22 cellular contexts compared by ENCODE assay signal in the genomic region with DNA sequence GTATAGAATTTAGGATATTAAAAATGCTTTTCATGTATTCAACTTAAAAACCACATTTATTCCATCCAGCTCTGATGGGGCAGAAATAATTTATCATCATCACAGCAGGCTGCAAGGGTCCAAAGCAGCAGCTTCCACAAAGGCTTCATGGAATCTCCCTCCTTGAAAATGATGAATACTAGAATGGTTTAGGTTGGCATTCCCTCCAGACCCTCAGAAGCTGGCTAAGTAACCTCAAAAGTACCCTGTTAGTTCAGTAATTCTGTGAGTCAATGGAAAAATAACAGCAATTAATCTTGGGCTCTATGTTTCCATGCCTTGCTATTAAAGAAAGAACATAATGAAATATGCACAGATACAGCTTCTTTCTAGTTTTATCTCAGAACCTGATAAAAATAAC.
"Had no signal": no experiment of that assay in that cellular context is flagged by ENCODE, and none has a peak within 500 bp of the region (broad histone marks: within the 10 kb centered on the region; RNA-seq: fewer than 3 reads in every experiment).

No MANE protein-coding gene starts in this region.

- H3K36me3 ChIP-seq: breast epithelium, gastroesophageal sphincter, heart left ventricle, transverse colon, WERI-Rb-1 had no signal

- H3K36me3 Mint-ChIP-seq: naive thymus-derived CD8-positive, alpha-beta T cell had no signal

- H3K9me3 Mint-ChIP-seq: activated naive CD4-positive, alpha-beta T cell treated with anti-CD3 and anti-CD28 coated beads, Interleukin-2, amount 10 ng/mL, durations not matched to agents 7 days and 5 days; naive thymus-derived CD8-positive, alpha-beta T cell had no signal

- H3K9ac ChIP-seq: neural progenitor cell had no signal

- H3K4me1 ChIP-seq: breast epithelium, neural progenitor cell, transverse colon had no signal

- ATAC-seq: gastroesophageal sphincter; heart left ventricle; left ventricle myocardium superior; naive thymus-derived CD8-positive, alpha-beta T cell; sciatic nerve had no signal

- H3K4me3 Mint-ChIP-seq: activated naive CD4-positive, alpha-beta T cell treated with anti-CD3 and anti-CD28 coated beads, Interleukin-2, amount 10 ng/mL, durations not matched to agents 7 days and 5 days; mesothelial cell of epicardium; naive thymus-derived CD8-positive, alpha-beta T cell; neural progenitor cell; stimulated activated naive B cell treated with anti-CD40 and anti-IgM and Interleukin-4, amounts not matched to agents 10 μg/mL and 1 μg/mL and 100 μg/mL, for 72 hours had no signal

- H3K27ac Mint-ChIP-seq: mesothelial cell of epicardium; neural progenitor cell; stimulated activated naive B cell treated with anti-CD40 and anti-IgM and Interleukin-4, amounts not matched to agents 10 μg/mL and 1 μg/mL and 100 μg/mL, for 72 hours had no signal

- H3K4me3 ChIP-seq: breast epithelium, coronary artery, gastroesophageal sphincter, heart left ventricle, neural progenitor cell, transverse colon had no signal

- H3K9me3 ChIP-seq: gastroesophageal sphincter, transverse colon had no signal

- H3K27me3 ChIP-seq: gastroesophageal sphincter, neural progenitor cell, transverse colon had no signal

- H3K27ac ChIP-seq: breast epithelium, gastroesophageal sphincter, heart left ventricle, neural progenitor cell, transverse colon, WERI-Rb-1 had no signal

- H2AFZ ChIP-seq: neural progenitor cell had no signal

- DNase-seq: activated CD4-positive, CD25-positive, alpha-beta regulatory T cell treated with anti-CD3 and anti-CD28 coated beads, Interleukin-2, amount 50 U/mL, for 72 hours; activated CD8-positive, alpha-beta memory T cell treated with anti-CD3 and anti-CD28 coated beads, Interleukin-2, amount 50 U/mL, for 48 hours; activated effector memory CD4-positive, alpha-beta T cell treated with anti-CD3 and anti-CD28 coated beads, Interleukin-2, amount 50 U/mL, for 16 hours; activated naive CD4-positive, alpha-beta T cell treated with anti-CD3 and anti-CD28 coated beads, Interleukin-2, amount 10 ng/mL, durations not matched to agents 7 days and 5 days; activated T-cell treated with anti-CD3 and anti-CD28 coated beads, Interleukin-2, amount 50 U/mL, for 48 hours; aorta; cerebellar nuclear complex; heart left ventricle; left ventricle myocardium superior; mammary epithelial cell; naive thymus-derived CD8-positive, alpha-beta T cell; small intestine; stimulated activated CD4-positive, alpha-beta T cell treated with anti-CD3 and anti-CD28 coated beads, Interleukin-15, amount 100 ng/mL, for 24 hours; stimulated activated naive B cell treated with anti-CD40 and anti-IgM and Interleukin-4, amounts not matched to agents 10 μg/mL and 1 μg/mL and 100 μg/mL, for 72 hours; transverse colon; WERI-Rb-1 had no signal

- H3K27me3 Mint-ChIP-seq: activated naive CD4-positive, alpha-beta T cell treated with anti-CD3 and anti-CD28 coated beads, Interleukin-2, amount 10 ng/mL, durations not matched to agents 7 days and 5 days; naive thymus-derived CD8-positive, alpha-beta T cell had no signal

- H3K4me2 ChIP-seq: neural progenitor cell had no signal
